In the genomic region with DNA sequence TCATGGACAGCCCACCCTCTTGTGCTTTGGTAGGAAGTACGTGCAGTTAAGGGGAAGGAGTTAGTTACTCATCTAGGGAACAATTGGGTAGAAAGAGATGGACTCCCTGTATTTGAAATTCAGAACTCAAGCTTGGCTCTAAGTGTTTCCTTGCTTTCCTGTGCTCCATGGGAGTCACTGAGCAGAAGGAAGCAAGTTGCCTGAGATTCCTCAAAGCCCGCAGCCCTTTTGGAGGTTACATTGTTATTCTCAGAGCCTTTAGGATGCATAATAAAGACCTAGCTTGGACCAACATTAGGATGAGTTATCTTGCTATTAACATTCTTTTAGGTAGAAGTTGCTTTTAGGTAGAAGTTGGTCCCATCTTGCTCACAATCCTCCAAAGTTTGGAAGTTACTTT, we compare ENCODE assay signal across 7 cellular contexts.
DNase-seq lines count a peak whose midpoint lies in the region; ATAC-seq and TF ChIP-seq lines count a peak whose summit lies in the region.
"Not testable (repeated sequence)": the region's sequence is repeated elsewhere in the genome, so short reads cannot be mapped to it uniquely, and the experiment has no call there.

No MANE protein-coding gene starts in this region.

- H3K9me3 Mint-ChIP-seq in GM23338, result peaks cover 30% of the 10 kb centered on the region
- H3K9me3 Mint-ChIP-seq in WTC11, result peaks cover 16% of the 10 kb centered on the region
- peaks cover 12% of the 10 kb centered on the region for H3K9me3 Mint-ChIP-seq in endodermal cell
- H3K9me3 Mint-ChIP-seq in neural progenitor cell, result not testable (repeated sequence)

- not testable (repeated sequence) for H3F3A ChIP-seq in GM23338 (replicated peaks; ENCODE audit: low read depth); neural progenitor cell (ENCODE audit: low read depth)

- not testable (repeated sequence) for H4K20me1 ChIP-seq in GM23338 (replicated peaks; ENCODE audit: insufficient read depth); neural progenitor cell (ENCODE audit: low read depth)

- not testable (repeated sequence) for H3K36me3 ChIP-seq in GM23338 (ENCODE audit: insufficient read depth); HUES48 (ENCODE audit: control insufficient read depth, insufficient read depth, low read length); HUES64 (ENCODE audit: insufficient read depth, low read length); endodermal cell (ENCODE audit: control insufficient read depth, insufficient read depth, low read length); neural progenitor cell

- H2AFZ ChIP-seq in GM23338, result not testable (repeated sequence)
- peak overlapping the region; percentile 63 for H2AFZ ChIP-seq in neural progenitor cell (replicated peaks)

- not testable (repeated sequence) for H3K9me2 ChIP-seq in GM23338 (ENCODE audit: insufficient read depth)

- CTCF ChIA-PET in WTC11 (lab: Charles Lee), result interaction anchor here (1.0 kb wide), 1 partner anchor 210 kb away, joined by 3 read pairs; no protein-coding TSS in a partner anchor

- H3K27me3 Mint-ChIP-seq in GM23338 (ENCODE audit: insufficient read depth, low read depth, poor library complexity); WTC11 (ENCODE audit: low read depth); endodermal cell (ENCODE audit: insufficient read depth); neural progenitor cell (ENCODE audit: insufficient read depth, low read depth): not testable (repeated sequence)

- H3K36me3 Mint-ChIP-seq in GM23338 (ENCODE audit: low read depth), result peaks cover 21% of the 10 kb centered on the region
- peaks cover 32% of the 10 kb centered on the region for H3K36me3 Mint-ChIP-seq in WTC11
- H3K36me3 Mint-ChIP-seq in endodermal cell (ENCODE audit: low read depth); neural progenitor cell: not testable (repeated sequence)

- H3K9me3 ChIP-seq in HUES48 (ENCODE audit: control insufficient read depth, insufficient read depth, low read length); HUES64 (ENCODE audit: insufficient read depth, low read depth, low read length); endodermal cell (ENCODE audit: control insufficient read depth, low read length); neural progenitor cell (ENCODE audit: low read depth): not testable (repeated sequence)

- not testable (repeated sequence) for H3K27me3 ChIP-seq in GM23338 (ENCODE audit: insufficient read depth); HUES48 (ENCODE audit: control insufficient read depth, insufficient read depth, low read length); HUES64 (ENCODE audit: insufficient read depth, low read length); endodermal cell (ENCODE audit: control insufficient read depth, insufficient read depth, low read length, poor library complexity, severe bottlenecking); neural progenitor cell

- H3K9ac ChIP-seq in HUES48 (ENCODE audit: low read depth, low read length); endodermal cell (ENCODE audit: extremely low read depth, low read length, poor library complexity, severe bottlenecking); neural progenitor cell: not testable (repeated sequence)
- H3K9ac ChIP-seq in HUES64 (ENCODE audit: low read depth, low read length), result 0 out of 2 replicates have a peak overlapping the region, but pooled peaks have one; percentile 31

- not testable (repeated sequence) for ATAC-seq in GM23338, WTC11

- peak overlapping the region; percentile 46; the same call in 2 of the 3 replicates for H3K4me3 Mint-ChIP-seq in GM23338
- peak overlapping the region; percentile 57 for H3K4me3 Mint-ChIP-seq in WTC11
- not testable (repeated sequence) for H3K4me3 Mint-ChIP-seq in endodermal cell, neural progenitor cell

- DNase-seq in GM23338 (ENCODE audit: low spot score), result peak; percentile 31
- DNase-seq in WTC11 (ENCODE audit: low spot score); endodermal cell; neural progenitor cell (ENCODE audit: low spot score): not testable (repeated sequence)
- DNase-seq in iPS DF 19.7 (ENCODE audit: low read depth, low spot score), result peak; percentile 68

- H3K27ac ChIP-seq in GM23338 (ENCODE audit: low read depth) (peak overlapping the region; percentile 98), HUES48 (ENCODE audit: low read depth, low read length) (peak overlapping the region; percentile 85), HUES64 (ENCODE audit: low read depth, low read length) (peak overlapping the region; percentile 83; the same call in 1 of the 2 replicates)
- H3K27ac ChIP-seq in endodermal cell (ENCODE audit: low read depth, low read length); neural progenitor cell: not testable (repeated sequence)

- not testable (repeated sequence) for H3K79me2 ChIP-seq in GM23338 (replicated peaks; ENCODE audit: insufficient read depth); neural progenitor cell (ENCODE audit: low read depth)

- not testable (repeated sequence) for TF ChIP-seq CTCF in GM23338 (conservative IDR thresholded peaks at IDR 0.05; ENCODE audit: low read depth in 2 of 2); WTC11 (IDR thresholded peaks at IDR 0.05); endodermal cell (conservative IDR thresholded peaks at IDR 0.05); neural progenitor cell (IDR thresholded peaks at IDR 0.05)

- H3K4me1 Mint-ChIP-seq in GM23338 (peaks cover 22% of the 10 kb centered on the region), WTC11 (peaks cover 35% of the 10 kb centered on the region)
- H3K4me1 Mint-ChIP-seq in endodermal cell, neural progenitor cell: not testable (repeated sequence)

- peak overlapping the region; percentile 94 for H3K27ac Mint-ChIP-seq in GM23338
- H3K27ac Mint-ChIP-seq in WTC11, result peak overlapping the region; percentile 99
- H3K27ac Mint-ChIP-seq in endodermal cell, result peak overlapping the region; percentile 39
- H3K27ac Mint-ChIP-seq in neural progenitor cell, result not testable (repeated sequence)

- H3K4me1 ChIP-seq in GM23338 (ENCODE audit: insufficient read depth) (peaks cover 16% of the 10 kb centered on the region), HUES48 (ENCODE audit: control insufficient read depth, insufficient read depth, low read length) (peaks cover 15% of the 10 kb centered on the region)
- H3K4me1 ChIP-seq in HUES64 (ENCODE audit: insufficient read depth, low read length); endodermal cell (ENCODE audit: control insufficient read depth, insufficient read depth, low read length); neural progenitor cell: not testable (repeated sequence)

- peak overlapping the region; percentile 73; the same call in 1 of the 2 replicates for H3K4me2 ChIP-seq in GM23338
- H3K4me2 ChIP-seq in neural progenitor cell, result not testable (repeated sequence)

- WGBS in HUES64, result 9% methylated on average over 2 of the region's 2 CpGs
- WGBS in endodermal cell (ENCODE audit: insufficient coverage in 1 of 2, insufficient read length in 1 of 2), 2 experiments, result 45 to 54% methylated on average over 2 of the region's 2 CpGs

- peak overlapping the region; percentile 19; the same call in 1 of the 2 replicates for H3K4me3 ChIP-seq in GM23338
- not testable (repeated sequence) for H3K4me3 ChIP-seq in HUES48 (ENCODE audit: low read depth, low read length); HUES64 (ENCODE audit: low read length); endodermal cell (ENCODE audit: low read length); neural progenitor cell

- POLR2A ChIA-PET in WTC11 (lab: Charles Lee), result not testable (repeated sequence)

TF ChIP-seq in GM23338, 12 proteins besides CTCF, POLR2A, EP300 and RAD21 (continues in another document):
- peak; percentile 36; the same call in 1 of the 2 replicates for TF ChIP-seq NANOG (IDR thresholded peaks at IDR 0.05; ENCODE audit: borderline replicate concordance)
